ENCODE assay signal across 11 cellular contexts in the genomic region with DNA sequence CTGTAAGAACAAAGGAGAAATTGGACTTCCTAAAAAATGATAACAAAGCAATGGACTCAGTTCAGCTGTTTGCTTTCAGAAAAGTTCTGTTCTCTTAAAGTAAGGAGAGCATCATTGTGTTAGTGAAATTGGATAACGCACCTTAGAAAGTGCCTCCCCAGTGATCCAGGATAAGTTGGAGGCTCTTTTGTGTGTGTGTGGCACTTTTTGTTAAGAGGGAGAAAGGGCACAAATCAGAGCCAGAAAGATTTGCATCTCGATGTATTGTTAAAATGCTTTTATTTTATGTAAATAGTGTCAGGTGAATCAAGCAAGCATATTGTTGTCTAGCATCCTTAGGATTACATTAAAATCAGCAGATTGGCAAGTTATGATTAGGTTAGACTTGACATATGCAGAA. TPM values are rescaled to one million over a fixed set of nuclear protein-coding genes. Genes with fewer than 3 reads are reported as not detected.
DNase-seq lines count a peak whose midpoint lies in the region; ATAC-seq and TF ChIP-seq lines count a peak whose summit lies in the region.
"Had no signal": no experiment of that assay in that cellular context is flagged by ENCODE, and none has a peak within 500 bp of the region (broad histone marks: within the 10 kb centered on the region; RNA-seq: fewer than 3 reads in every experiment).

No MANE protein-coding gene starts in this region.

- peak overlapping the region in 10 of 12 donors; percentile 69 to 96 (median 80) for H3K4me3 ChIP-seq in heart left ventricle
- H3K4me3 ChIP-seq in adipocyte (ENCODE audit: low read length): peak overlapping the region; percentile 99
- H3K4me3 ChIP-seq in left lung: peak overlapping the region; percentile 9 to 65
- peak overlapping the region in 3 of 4 donors; percentile 71 to 82 (median 77) for H3K4me3 ChIP-seq in transverse colon
- H3K4me3 ChIP-seq: lung had no signal

- DNase-seq in heart left ventricle (no peak), left cardiac atrium (no peak), adipocyte (ENCODE audit: low read depth) (no peak), left lung (no peak), transverse colon (no peak), left colon (no peak)
- DNase-seq in stimulated activated CD4-positive, alpha-beta T cell treated with anti-CD3 and anti-CD28 coated beads, Interleukin-4, amount 100 ng/mL, for 4 hours: no peak
- DNase-seq: NCI-H1694, SW 1271 had no signal

- TF ChIP-seq CTCF in heart left ventricle (IDR thresholded peaks at IDR 0.05): no peak
- TF ChIP-seq CTCF in left lung (IDR thresholded peaks at IDR 0.05): no peak
- TF ChIP-seq CTCF in transverse colon (IDR thresholded peaks at IDR 0.05): no peak

- ATAC-seq in heart left ventricle (no peak), left cardiac atrium (no peak), left lung (no peak), HG02970 (IDR thresholded peaks at IDR 0.05; ENCODE audit: low FRiP score, unreplicated experiment) (no peak), left colon (no peak)

- H3K4me1 ChIP-seq in heart left ventricle (peaks cover 0 to 58% (median 34%) of the 10 kb centered on the region in 12 donors), adipocyte (ENCODE audit: control insufficient read depth, insufficient read depth, low read length) (peaks cover 27% of the 10 kb centered on the region), left lung (peaks cover 14 to 44% of the 10 kb centered on the region in 2 donors), transverse colon (peaks cover 4 to 57% (median 25%) of the 10 kb centered on the region in 4 donors)

- H3K27ac ChIP-seq in heart left ventricle (peak overlapping the region in 7 of 12 donors; percentile 86 to 97 (median 91)), left lung (no peak overlapping the region), transverse colon (peak overlapping the region; percentile 91 to 94 (median 92))

- H3K9me3 ChIP-seq in heart left ventricle: peaks cover 0 to 5% (median 0%) of the 10 kb centered on the region in 12 donors
- no peaks in the 10 kb centered on the region for H3K9me3 ChIP-seq in adipocyte (ENCODE audit: control insufficient read depth, low read length)
- H3K9me3 ChIP-seq in left lung: peaks cover 0 to 3% of the 10 kb centered on the region in 2 donors
- H3K9me3 ChIP-seq in transverse colon: no peaks in the 10 kb centered on the region

- peak overlapping the region; percentile 95 for H3K9ac ChIP-seq in adipocyte (ENCODE audit: low read length)

- TF ChIP-seq EP300 in transverse colon (IDR thresholded peaks at IDR 0.05; ENCODE audit: low read depth): no peak

- intact Hi-C loops in heart left ventricle (cut with DNase I) (loop anchor here (5.0 to 10.0 kb wide), 13 partner anchors 36 to 311 kb away; a partner anchor contains a TSS), left cardiac atrium (cut with DNase I) (loop anchor here in 1 of 2 donors (5.0 to 10.0 kb wide), 2 partner anchors 46 to 101 kb away; no protein-coding TSS in a partner anchor), left lung (cut with DNase I) (no loop called here), transverse colon (cut with DNase I; ENCODE audit: low total_unique reads) (loop anchor here (5.0 kb wide), 1 partner anchor 49 kb away; no protein-coding TSS in a partner anchor), left colon (cut with DNase I, micrococcal nuclease) (no loop called here)

- H3K36me3 ChIP-seq in heart left ventricle: no peaks in the 10 kb centered on the region
- peaks cover 5% of the 10 kb centered on the region for H3K36me3 ChIP-seq in adipocyte (ENCODE audit: control insufficient read depth, insufficient read depth, low read length, severe bottlenecking)
- H3K36me3 ChIP-seq in left lung: no peaks in the 10 kb centered on the region
- no peaks in the 10 kb centered on the region for H3K36me3 ChIP-seq in transverse colon

- H3K27me3 ChIP-seq in heart left ventricle: no peaks in the 10 kb centered on the region
- H3K27me3 ChIP-seq in adipocyte (replicated peaks; ENCODE audit: control insufficient read depth, insufficient read depth, low read length): no peaks in the 10 kb centered on the region
- H3K27me3 ChIP-seq in left lung: no peaks in the 10 kb centered on the region
- H3K27me3 ChIP-seq in transverse colon: no peaks in the 10 kb centered on the region

- TF ChIP-seq POLR2A in heart left ventricle (IDR thresholded peaks at IDR 0.05) (no peak), transverse colon (IDR thresholded peaks at IDR 0.05) (no peak)

- in situ Hi-C loops in transverse colon (cut with MboI; ENCODE audit: low pct_ligation_motif_present in 1 of 4, low pct_unique_long_range_greater_than_20kb in 1 of 4, low sequenced_read_pairs in 3 of 4): loop anchor here in 1 of 4 donors (10.0 kb wide), 1 partner anchor 221 kb away; a partner anchor contains a TSS

- WGBS in heart left ventricle, 4 donors: 44 to 65% (median 51%) methylated on average over 2 of the region's 2 CpGs
- WGBS in transverse colon (ENCODE audit: low coverage in 1 of 2), 2 donors: 40 to 69% methylated on average over 2 of the region's 2 CpGs

RNA-seq across cellular contexts. Expression of a gene that starts 2.1 kb away (rescaled TPM):
- total RNA-seq in heart left ventricle (100 to 1,000 TPM in 2 of 9 donors, 10 to 100 TPM in 7; 26.3 to 142 (median 83.7) TPM), left cardiac atrium (100 to 1,000 TPM in 1 of 2 donors, 10 to 100 TPM in 1; 70.6 to 135 TPM), left lung (10 to 100 TPM; 28.2 to 34.8 TPM), transverse colon (10 to 100 TPM; 18.5 to 51.8 (median 40.9) TPM), left colon (10 to 100 TPM; 34.2 to 67.7 TPM)
- 10 to 100 TPM; 21.1 to 22.3 TPM for polyA plus RNA-seq in heart left ventricle

Comparison
In these comparisons a context has a peak if more than half of its experiments do, and no peak if none do; other contexts are left out.
1. H3K27ac ChIP-seq: peak in heart left ventricle (7 of 12) and transverse colon (4 of 4); none in left lung (0 of 2).
2. H3K4me3 ChIP-seq: peak in every context shown above with its lines; median percentile 99 in adipocyte; 80 in heart left ventricle; 77 in transverse colon; 37 in left lung.
3. intact Hi-C loops: an anchor here in heart left ventricle (5.0 to 10.0 kb wide) and transverse colon (5.0 kb wide); none called in left lung and left colon.